In the genomic region with DNA sequence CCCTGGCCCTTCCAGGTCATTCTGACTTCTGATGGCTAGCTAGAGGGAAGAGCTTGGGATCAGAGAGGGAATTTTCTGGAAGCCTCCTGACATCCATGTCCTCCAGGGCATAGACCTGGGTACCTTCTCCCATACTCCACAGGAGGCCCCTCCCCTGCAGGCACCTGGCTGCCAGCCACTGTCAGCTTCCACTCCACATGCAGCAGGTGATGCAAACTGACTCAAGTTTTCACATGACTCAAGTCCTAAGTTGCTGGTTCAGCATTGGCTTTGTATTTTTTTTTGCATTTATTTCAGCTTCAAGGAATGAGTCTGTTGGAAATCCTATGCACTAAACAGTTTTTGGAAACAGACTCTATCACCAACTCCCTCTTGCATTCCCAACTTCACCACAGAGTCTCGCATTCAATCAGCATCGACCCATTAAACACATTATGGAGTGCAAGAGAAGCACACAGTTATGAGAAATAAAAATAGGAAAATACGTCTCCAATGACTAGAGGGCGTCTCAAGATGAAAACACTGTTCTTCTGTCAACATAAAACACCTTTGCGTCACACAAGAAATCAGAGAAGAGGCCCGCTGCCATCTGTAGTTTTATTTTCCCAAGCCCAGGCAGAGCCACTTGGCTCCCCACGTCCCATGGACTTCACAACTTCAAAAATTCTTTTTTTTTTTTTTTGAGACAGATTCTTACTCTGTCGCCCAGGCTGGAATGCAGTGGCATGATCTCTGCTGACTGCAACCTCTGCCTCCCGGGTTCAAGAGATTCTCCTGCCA, we compare ENCODE assay signal across 24 cellular contexts.
DNase-seq lines count a peak whose midpoint lies in the region; ATAC-seq, FAIRE-seq and TF ChIP-seq lines count a peak whose summit lies in the region.
"Had no signal": no experiment of that assay in that cellular context is flagged by ENCODE, and none has a peak within 500 bp of the region (broad histone marks: within the 10 kb centered on the region; RNA-seq: fewer than 3 reads in every experiment).

No MANE protein-coding gene starts in this region.

- POLR2A ChIA-PET in activated CD4-positive, alpha-beta memory T cell treated with anti-CD3 and anti-CD28 coated beads, Interleukin-2, amount 10 ng/mL, durations not matched to agents 7 days and 5 days (lab: Charles Lee) = interaction anchor here (1.3 kb wide), 1 partner anchor 68 kb away, joined by 6 read pairs; no protein-coding TSS in a partner anchor

- no peaks in the 10 kb centered on the region for H3K36me3 Mint-ChIP-seq in activated CD4-positive, alpha-beta memory T cell treated with anti-CD3 and anti-CD28 coated beads, Interleukin-2, amount 10 ng/mL, durations not matched to agents 7 days and 5 days (ENCODE audit: low read depth)

- H3K36me3 ChIP-seq in left ventricle myocardium inferior (no peaks in the 10 kb centered on the region), uterus (no peaks in the 10 kb centered on the region)
- H3K36me3 ChIP-seq: adrenal gland, thoracic aorta, WERI-Rb-1 had no signal

- H3K9me3 ChIP-seq in left ventricle myocardium inferior (replicated peaks) (no peaks in the 10 kb centered on the region), uterus (no peaks in the 10 kb centered on the region)
- H3K9me3 ChIP-seq: adrenal gland, thoracic aorta had no signal

- FAIRE-seq in HTR-8/SVneo (lab: Jason Lieb, UNC) = no peak
- FAIRE-seq: GM12878, GM19239, kidney had no signal

- H3K27ac Mint-ChIP-seq in activated CD4-positive, alpha-beta memory T cell treated with anti-CD3 and anti-CD28 coated beads, Interleukin-2, amount 10 ng/mL, durations not matched to agents 7 days and 5 days = peak overlapping the region; percentile 34
- H3K27ac Mint-ChIP-seq: GM23338 had no signal

- intact Hi-C loops in left ventricle myocardium inferior (cut with micrococcal nuclease) = no loop called here
- intact Hi-C loops in Right ventricle myocardium inferior (cut with DNase I) = no loop called here
- intact Hi-C loops in uterus (cut with DNase I; ENCODE audit: low total_unique reads) = no loop called here

- H3K27me3 ChIP-seq in left ventricle myocardium inferior (ENCODE audit: low read depth) = peaks cover 4% of the 10 kb centered on the region
- H3K27me3 ChIP-seq in uterus = no peaks in the 10 kb centered on the region
- H3K27me3 ChIP-seq: adrenal gland had no signal

- peak overlapping the region; percentile 61 for H3K27ac ChIP-seq in left ventricle myocardium inferior (replicated peaks)
- peak overlapping the region; percentile 13 to 62 for H3K27ac ChIP-seq in uterus
- H3K27ac ChIP-seq: dorsolateral prefrontal cortex, HL-60, thoracic aorta, WERI-Rb-1 had no signal

- H3K4me3 ChIP-seq in left ventricle myocardium inferior (no peak overlapping the region), uterus (no peak overlapping the region)
- H3K4me3 ChIP-seq: adrenal gland, dorsolateral prefrontal cortex, GM12878, GM23338, thoracic aorta had no signal

- no peak for TF ChIP-seq POLR2A in uterus (IDR thresholded peaks at IDR 0.05)

- H3K4me1 Mint-ChIP-seq in activated CD4-positive, alpha-beta memory T cell treated with anti-CD3 and anti-CD28 coated beads, Interleukin-2, amount 10 ng/mL, durations not matched to agents 7 days and 5 days = peaks cover 15% of the 10 kb centered on the region
- H3K4me1 Mint-ChIP-seq: GM23338 had no signal

- no peaks in the 10 kb centered on the region for H3K9me3 Mint-ChIP-seq in activated CD4-positive, alpha-beta memory T cell treated with anti-CD3 and anti-CD28 coated beads, Interleukin-2, amount 10 ng/mL, durations not matched to agents 7 days and 5 days
- H3K9me3 Mint-ChIP-seq: GM23338 had no signal

- H3K4me3 Mint-ChIP-seq in activated CD4-positive, alpha-beta memory T cell treated with anti-CD3 and anti-CD28 coated beads, Interleukin-2, amount 10 ng/mL, durations not matched to agents 7 days and 5 days = no peak overlapping the region
- H3K4me3 Mint-ChIP-seq: GM23338 had no signal

- CTCF ChIA-PET in activated CD4-positive, alpha-beta memory T cell treated with anti-CD3 and anti-CD28 coated beads, Interleukin-2, amount 10 ng/mL, durations not matched to agents 7 days and 5 days (lab: Charles Lee) = no interaction called here

- ATAC-seq in Right ventricle myocardium inferior (no peak), GM18867 (IDR thresholded peaks at IDR 0.05; ENCODE audit: unreplicated experiment) (no peak)
- ATAC-seq: GM12878, GM23338, right cardiac atrium had no signal

- DNase-seq in left ventricle myocardium inferior (no peak), Right ventricle myocardium inferior (ENCODE audit: missing footprints) (no peak), fibroblast of gingiva (ENCODE audit: low read depth) (peak; percentile 56), uterus (no peak), HTR-8/SVneo (ENCODE audit: insufficient read length, low spot score) (no peak), superior temporal gyrus (ENCODE audit: extremely low spot score) (no peak)
- no peak for DNase-seq in activated CD4-positive, alpha-beta memory T cell treated with anti-CD3 and anti-CD28 coated beads, Interleukin-2, amount 10 ng/mL, durations not matched to agents 7 days and 5 days
- DNase-seq: caudate nucleus, dorsolateral prefrontal cortex, kidney, NCI-H1436 treated with DMSO at 0.1 percent for 48 hours, NCI-H2171 treated with DMSO at 0.1 percent for 48 hours, OCI-M1, SIG-M5, T-helper 1 cell, WERI-Rb-1 had no signal

- peaks cover 20% of the 10 kb centered on the region for H3K4me1 ChIP-seq in left ventricle myocardium inferior
- H3K4me1 ChIP-seq in uterus = no peaks in the 10 kb centered on the region
- H3K4me1 ChIP-seq: adrenal gland had no signal

- no peaks in the 10 kb centered on the region for H3K27me3 Mint-ChIP-seq in activated CD4-positive, alpha-beta memory T cell treated with anti-CD3 and anti-CD28 coated beads, Interleukin-2, amount 10 ng/mL, durations not matched to agents 7 days and 5 days

- TF ChIP-seq CTCF in left ventricle myocardium inferior (IDR thresholded peaks at IDR 0.05; ENCODE audit: borderline replicate concordance) = no peak
- TF ChIP-seq CTCF in uterus (IDR thresholded peaks at IDR 0.05) = no peak
